6 cellular contexts compared by ENCODE assay signal in genomic region chr2:129299338-129299737, GRCh38.
"Had no signal": no experiment of that assay in that cellular context is flagged by ENCODE, and none has a peak within 500 bp of the region (broad histone marks: within the 10 kb centered on the region; RNA-seq: fewer than 3 reads in every experiment).

No MANE protein-coding gene starts in this region.

- H3K4me3 ChIP-seq: GM23248 had no signal

- H3K4me1 Mint-ChIP-seq: IgD-negative memory B cell had no signal

- H3K9ac ChIP-seq: GM23248 had no signal

- H3K36me3 Mint-ChIP-seq: IgD-negative memory B cell had no signal

- DNase-seq: GM23248, H9, HCEC 1CT, KBM-7 had no signal

- H3K4me3 Mint-ChIP-seq: H9, IgD-negative memory B cell had no signal

- H3K27ac Mint-ChIP-seq: IgD-negative memory B cell had no signal

- H3K27ac ChIP-seq: GM23248, HL-60 had no signal

- H2AFZ ChIP-seq: GM23248 had no signal
